ENCODE assay signal across 9 cellular contexts in genomic region chr4:2009651-2010233, GRCh38. TPM values are rescaled to one million over a fixed set of nuclear protein-coding genes. Genes with fewer than 3 reads are reported as not detected.
DNase-seq lines count a peak whose midpoint lies in the region; ATAC-seq and TF ChIP-seq lines count a peak whose summit lies in the region.
"Had no signal": no experiment of that assay in that cellular context is flagged by ENCODE, and none has a peak within 500 bp of the region (broad histone marks: within the 10 kb centered on the region; RNA-seq: fewer than 3 reads in every experiment).

No MANE protein-coding gene starts in this region.

- POLR2A ChIA-PET in activated CD8-positive, alpha-beta T cell treated with anti-CD3 and anti-CD28 coated beads, Interleukin-2, amount 10 ng/mL, durations not matched to agents 7 days and 5 days (lab: Charles Lee) = interaction anchor here (0.8 to 1.8 kb wide), 7 partner anchors 18 to 459 kb away, joined by 3 to 4 read pairs (median 3); partner anchors contain the start of gene RNF4

- H3K27ac Mint-ChIP-seq in HFFc6 = peak overlapping the region; percentile 62
- H3K27ac Mint-ChIP-seq in activated CD8-positive, alpha-beta T cell treated with anti-CD3 and anti-CD28 coated beads, Interleukin-2, amount 10 ng/mL, durations not matched to agents 7 days and 5 days = peak overlapping the region; percentile 88
- H3K27ac Mint-ChIP-seq in effector memory CD8-positive, alpha-beta T cell = peak overlapping the region; percentile 92 to 95
- peak overlapping the region; percentile 97 for H3K27ac Mint-ChIP-seq in memory B cell

- H3K27me3 Mint-ChIP-seq in HFFc6 (ENCODE audit: insufficient read depth) (peaks cover 8% of the 10 kb centered on the region; the same call in 1 of the 2 replicates), memory B cell (peaks cover 5% of the 10 kb centered on the region)
- peaks cover 5% of the 10 kb centered on the region for H3K27me3 Mint-ChIP-seq in activated CD8-positive, alpha-beta T cell treated with anti-CD3 and anti-CD28 coated beads, Interleukin-2, amount 10 ng/mL, durations not matched to agents 7 days and 5 days (ENCODE audit: low read depth)
- H3K27me3 Mint-ChIP-seq in effector memory CD8-positive, alpha-beta T cell = peaks cover 5 to 11% of the 10 kb centered on the region in 2 donors

- H3K4me1 Mint-ChIP-seq in HFFc6 (ENCODE audit: low read depth) = peaks cover 18% of the 10 kb centered on the region
- H3K4me1 Mint-ChIP-seq in activated CD8-positive, alpha-beta T cell treated with anti-CD3 and anti-CD28 coated beads, Interleukin-2, amount 10 ng/mL, durations not matched to agents 7 days and 5 days (ENCODE audit: low read depth) = peaks cover 28% of the 10 kb centered on the region
- peaks cover 26 to 39% of the 10 kb centered on the region in 2 donors for H3K4me1 Mint-ChIP-seq in effector memory CD8-positive, alpha-beta T cell (ENCODE audit: low read depth in 2 of 2)
- H3K4me1 Mint-ChIP-seq in memory B cell = peaks cover 26% of the 10 kb centered on the region

- H3K36me3 Mint-ChIP-seq in HFFc6 (ENCODE audit: low read depth) = peaks cover 7% of the 10 kb centered on the region; the same call in 1 of the 2 replicates
- H3K36me3 Mint-ChIP-seq in activated CD8-positive, alpha-beta T cell treated with anti-CD3 and anti-CD28 coated beads, Interleukin-2, amount 10 ng/mL, durations not matched to agents 7 days and 5 days (ENCODE audit: low read depth) = peaks cover 21% of the 10 kb centered on the region
- H3K36me3 Mint-ChIP-seq in effector memory CD8-positive, alpha-beta T cell (ENCODE audit: insufficient read depth) = peaks cover 26% of the 10 kb centered on the region
- H3K36me3 Mint-ChIP-seq in memory B cell = peaks cover 4% of the 10 kb centered on the region

- DNase-seq in DMS 273 (lab: John Stamatoyannopoulos, UW; ENCODE audit: unreplicated experiment) (peak; percentile 84), HFFc6 (peak; percentile 60), NCI-H510A (lab: John Stamatoyannopoulos, UW) (peak; percentile 41), memory B cell (ENCODE audit: low spot score in 2 of 2) (peak; percentile 42 to 55)
- DNase-seq in activated CD8-positive, alpha-beta T cell treated with anti-CD3 and anti-CD28 coated beads, Interleukin-2, amount 10 ng/mL, durations not matched to agents 7 days and 5 days = peak; percentile 57
- DNase-seq in effector memory CD8-positive, alpha-beta T cell = peak; percentile 46 to 49 (median 49)
- peak; percentile 16 to 23 for DNase-seq in stimulated activated CD8-positive, alpha-beta memory T cell treated with anti-CD3 and anti-CD28 coated beads, Interleukin-15, amount 100 ng/mL, for 48 hours (ENCODE audit: low read depth in 2 of 2)

- CTCF ChIA-PET in activated CD8-positive, alpha-beta T cell treated with anti-CD3 and anti-CD28 coated beads, Interleukin-2, amount 10 ng/mL, durations not matched to agents 7 days and 5 days (lab: Charles Lee) = interaction anchor here (1.0 to 1.6 kb wide), 4 partner anchors 9 to 206 kb away, joined by 3 to 5 read pairs (median 4); no protein-coding TSS in a partner anchor

- H3K9me3 Mint-ChIP-seq in HFFc6 (no peaks in the 10 kb centered on the region), memory B cell (no peaks in the 10 kb centered on the region)
- no peaks in the 10 kb centered on the region for H3K9me3 Mint-ChIP-seq in activated CD8-positive, alpha-beta T cell treated with anti-CD3 and anti-CD28 coated beads, Interleukin-2, amount 10 ng/mL, durations not matched to agents 7 days and 5 days (ENCODE audit: insufficient read depth)
- no peaks in the 10 kb centered on the region for H3K9me3 Mint-ChIP-seq in effector memory CD8-positive, alpha-beta T cell

- TF ChIP-seq CTCF in HFFc6 (IDR thresholded peaks at IDR 0.05) = no peak; the same call in 1 of the 2 replicates

- peak; percentile 28 for ATAC-seq in activated CD8-positive, alpha-beta T cell treated with anti-CD3 and anti-CD28 coated beads, Interleukin-2, amount 10 ng/mL, durations not matched to agents 7 days and 5 days
- peak; percentile 50 for ATAC-seq in effector memory CD8-positive, alpha-beta T cell (replicated peaks)
- ATAC-seq in memory B cell (ENCODE audit: low read depth) (peak; percentile 37), HG03432 (IDR thresholded peaks at IDR 0.05; ENCODE audit: unreplicated experiment) (no peak)

- H3K4me3 Mint-ChIP-seq in HFFc6 = peak overlapping the region; percentile 93
- peak overlapping the region; percentile 85 for H3K4me3 Mint-ChIP-seq in activated CD8-positive, alpha-beta T cell treated with anti-CD3 and anti-CD28 coated beads, Interleukin-2, amount 10 ng/mL, durations not matched to agents 7 days and 5 days
- H3K4me3 Mint-ChIP-seq in effector memory CD8-positive, alpha-beta T cell = peak overlapping the region; percentile 93 to 96
- H3K4me3 Mint-ChIP-seq in memory B cell = peak overlapping the region; percentile 93

RNA-seq across cellular contexts. Expression of gene NELFA, which starts 1.0 kb away (rescaled TPM):
- total RNA-seq in HFFc6 (2021; fragmentation: NEBNext Ultra II Directional; extraction: Animal tissue kit (Norgen Biotek cat#: 25700)) = 10 to 100 TPM; 19.2 to 21.2 (median 20.2) TPM
- 10 to 100 TPM; 32.2 to 35.6 TPM for total RNA-seq in activated CD8-positive, alpha-beta T cell treated with anti-CD3 and anti-CD28 coated beads, Interleukin-2, amount 10 ng/mL, durations not matched to agents 7 days and 5 days

RNA-seq across cellular contexts. Expression of gene NAT8L, which starts 49.4 kb away (rescaled TPM):
- under 1 TPM in 5 of 6 experiments, not detected in 1; 0.05 to 0.14 (median 0.11) TPM for total RNA-seq in HFFc6 (2021; fragmentation: NEBNext Ultra II Directional; extraction: Animal tissue kit (Norgen Biotek cat#: 25700))
- under 1 TPM in 1 of 2 experiments, not detected in 1; 0.05 TPM for total RNA-seq in activated CD8-positive, alpha-beta T cell treated with anti-CD3 and anti-CD28 coated beads, Interleukin-2, amount 10 ng/mL, durations not matched to agents 7 days and 5 days
- total RNA-seq: glomerular endothelial cell had no signal

Comparison
In these comparisons a context has a peak if more than half of its experiments do, and no peak if none do; other contexts are left out.
1. DNase-seq: peak in every context shown above with its lines; median percentile 84 in DMS 273; 60 in HFFc6; 57 in activated CD8-positive, alpha-beta T cell treated with anti-CD3 and anti-CD28 coated beads, Interleukin-2, amount 10 ng/mL, durations not matched to agents 7 days and 5 days; 49 in effector memory CD8-positive, alpha-beta T cell; 48 in memory B cell; 41 in NCI-H510A; 20 in stimulated activated CD8-positive, alpha-beta memory T cell treated with anti-CD3 and anti-CD28 coated beads, Interleukin-15, amount 100 ng/mL, for 48 hours.